ENCODE assay signal across 8 cellular contexts in genomic region chr10:77641788-77642397, GRCh38.
DNase-seq lines count a peak whose midpoint lies in the region; ATAC-seq and TF ChIP-seq lines count a peak whose summit lies in the region.

No MANE protein-coding gene starts in this region.

- peak; percentile 50 for DNase-seq in D341Med (ENCODE audit: low spot score)
- peak; percentile 91 for DNase-seq in NCI-H82 (lab: John Stamatoyannopoulos, UW)
- peak; percentile 30 for DNase-seq in activated CD8-positive, alpha-beta memory T cell treated with anti-CD3 and anti-CD28 coated beads, Interleukin-2, amount 50 U/mL, for 24 hours (ENCODE audit: extremely low read depth)
- DNase-seq in fibroblast of mammary gland (ENCODE audit: low read depth) = peak; percentile 84
- DNase-seq in nucleus accumbens (lab: John Stamatoyannopoulos, UW) = peak in 29 of 56 donors; percentile 6 to 88 (median 40)

- peak; percentile 53 for ATAC-seq in HG03354 (IDR thresholded peaks at IDR 0.05; ENCODE audit: poor library complexity, severe bottlenecking, unreplicated experiment)
- ATAC-seq in HG03135 (IDR thresholded peaks at IDR 0.05; ENCODE audit: unreplicated experiment) = no peak
- ATAC-seq in GM21825 (IDR thresholded peaks at IDR 0.05; ENCODE audit: unreplicated experiment) = no peak

- no peak overlapping the region for H3K4me3 ChIP-seq in fibroblast of mammary gland (ENCODE audit: control insufficient read depth, low read depth, low read length)

- TF ChIP-seq CTCF in fibroblast of mammary gland (conservative IDR thresholded peaks at IDR 0.05; ENCODE audit: control insufficient read depth, insufficient read depth, low read depth, low read length) = peak; percentile 83

Comparison
In these comparisons a context has a peak if more than half of its experiments do, and no peak if none do; other contexts are left out.
1. DNase-seq: peak in every context shown above with its lines; median percentile 91 in NCI-H82; 84 in fibroblast of mammary gland; 50 in D341Med; 40 in nucleus accumbens; 30 in activated CD8-positive, alpha-beta memory T cell treated with anti-CD3 and anti-CD28 coated beads, Interleukin-2, amount 50 U/mL, for 24 hours.